Comparison of ENCODE assay signal across 8 cellular contexts in the genomic region with DNA sequence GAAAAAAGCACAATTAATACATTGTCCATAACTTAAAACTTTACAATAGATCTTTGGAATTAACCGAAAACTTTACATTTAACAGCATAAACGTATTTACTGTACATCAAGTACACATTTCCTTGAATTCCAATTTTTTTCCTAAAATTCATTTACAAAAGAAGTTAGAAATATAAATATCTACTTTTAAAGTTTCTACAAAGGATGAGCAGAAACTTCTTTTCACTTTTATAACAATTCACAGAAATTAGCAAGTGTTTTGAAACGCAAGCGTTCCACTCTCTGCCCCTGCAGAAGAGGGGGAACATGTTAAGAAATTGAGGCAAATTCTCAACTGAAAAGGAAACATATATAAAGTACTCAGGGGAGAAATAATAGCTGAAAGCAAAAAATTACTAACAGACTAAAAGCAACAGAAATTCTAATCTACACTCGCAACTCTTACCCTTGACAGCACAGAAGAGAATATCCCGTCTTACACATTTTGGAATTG. TPM values are rescaled to one million over a fixed set of nuclear protein-coding genes. Genes with fewer than 3 reads are reported as not detected.
A peak's percentile ranks its signal among the peaks of the same experiment; 100 is the strongest.
DNase-seq lines count a peak whose midpoint lies in the region; ATAC-seq and TF ChIP-seq lines count a peak whose summit lies in the region.

No MANE protein-coding gene starts in this region.

- H3K79me1 ChIP-seq in mesendoderm (ENCODE audit: low read length) = peaks cover 2% of the 10 kb centered on the region

- POLR2A ChIA-PET in MCF 10A (lab: Yijun Ruan, JAX) = interaction anchor here (0.6 to 9.7 kb wide), 39 partner anchors 10 to 597 kb away, joined by 3 to 198 read pairs (median 22); a partner anchor contains a TSS

- H3K56ac ChIP-seq in mesendoderm (ENCODE audit: low read length) = peak overlapping the region; percentile 95

- H3K9ac ChIP-seq in mesendoderm (ENCODE audit: low read length) = peak overlapping the region; percentile 92

- peaks cover 0 to 63% (median 47%) of the 10 kb centered on the region in 12 donors for H3K4me1 ChIP-seq in heart left ventricle
- H3K4me1 ChIP-seq in mesendoderm (ENCODE audit: control insufficient read depth, low read depth, low read length) = no peaks in the 10 kb centered on the region
- no peaks in the 10 kb centered on the region for H3K4me1 ChIP-seq in urinary bladder (ENCODE audit: insufficient read depth)

- no peaks in the 10 kb centered on the region for H3K9me3 Mint-ChIP-seq in MCF 10A (ENCODE audit: unreplicated experiment)

- H3K27me3 Mint-ChIP-seq in MCF 10A (ENCODE audit: insufficient read depth, unreplicated experiment) = no peaks in the 10 kb centered on the region

- no peak overlapping the region for H2BK5ac ChIP-seq in mesendoderm (ENCODE audit: low read length)

- H3K36me3 Mint-ChIP-seq in MCF 10A (ENCODE audit: insufficient read depth, unreplicated experiment) = peaks cover 9% of the 10 kb centered on the region

- H3K9me3 ChIP-seq in heart left ventricle = peaks cover 0 to 3% (median 0%) of the 10 kb centered on the region in 12 donors

- peaks cover 42% of the 10 kb centered on the region for H3K79me2 ChIP-seq in mesendoderm (ENCODE audit: control insufficient read depth, insufficient read depth, low read length)

- H3K36me3 ChIP-seq in heart left ventricle (peaks cover 0 to 9% (median 0%) of the 10 kb centered on the region in 9 donors), mesendoderm (ENCODE audit: control insufficient read depth, insufficient read depth, low read length) (no peaks in the 10 kb centered on the region), urinary bladder (ENCODE audit: insufficient read depth) (no peaks in the 10 kb centered on the region)

- H3K4me2 ChIP-seq in mesendoderm (ENCODE audit: low read length) = peak overlapping the region; percentile 56

- peak overlapping the region; percentile 72 to 97 (median 90) for H3K4me3 ChIP-seq in heart left ventricle
- peak overlapping the region; percentile 51 for H3K4me3 ChIP-seq in mesendoderm (ENCODE audit: low read length)
- peak overlapping the region; percentile 97 for H3K4me3 ChIP-seq in urinary bladder (ENCODE audit: low read depth, low read length)

- intact Hi-C loops in heart left ventricle (cut with DNase I) (loop anchor here in 9 of 10 donors (1.0 to 10.0 kb wide), 15 partner anchors 20 to 492 kb away; a partner anchor contains a TSS), left ventricle myocardium superior (cut with micrococcal nuclease) (loop anchor here (2.0 kb wide), 1 partner anchor 98 kb away; no protein-coding TSS in a partner anchor), MCF 10A (cut with micrococcal nuclease) (loop anchor here (1.0 to 2.0 kb wide), 8 partner anchors 11 to 154 kb away; no protein-coding TSS in a partner anchor)

- H3K4ac ChIP-seq in mesendoderm (ENCODE audit: low read depth, low read length) = no peak overlapping the region

- H4K5ac ChIP-seq in mesendoderm (ENCODE audit: low read length) = no peak overlapping the region

- H2BK15ac ChIP-seq in mesendoderm (replicated peaks; ENCODE audit: low read depth) = no peak overlapping the region

- no peak overlapping the region for H3K18ac ChIP-seq in mesendoderm (ENCODE audit: low read length)

- peak overlapping the region; percentile 89 for H3K4me3 Mint-ChIP-seq in MCF 10A (ENCODE audit: unreplicated experiment)

- no peak overlapping the region for H4K8ac ChIP-seq in mesendoderm (ENCODE audit: low read depth, low read length)

- H3K23ac ChIP-seq in mesendoderm (ENCODE audit: low read length) = no peak overlapping the region

- no peak for TF ChIP-seq POLR2A in heart left ventricle (IDR thresholded peaks at IDR 0.05)

- peaks cover 28% of the 10 kb centered on the region for H3K4me1 Mint-ChIP-seq in MCF 10A (ENCODE audit: insufficient read depth, unreplicated experiment)

- BruUV-seq in MCF 10A (replicated peaks; lab: Mats Ljungman, UMichigan) = TSS peak; percentile 44

- H2AK5ac ChIP-seq in mesendoderm (ENCODE audit: low read length) = no peak overlapping the region

- no peak overlapping the region for H2BK120ac ChIP-seq in mesendoderm (ENCODE audit: low read depth, low read length)

- DNase-seq in heart left ventricle (no peak), left ventricle myocardium superior (no peak), MCF 10A (ENCODE audit: unreplicated experiment) (no peak), mesendoderm (no peak)

- ATAC-seq in heart left ventricle (no peak), left ventricle myocardium superior (no peak), HG03097 (IDR thresholded peaks at IDR 0.05; ENCODE audit: low FRiP score, unreplicated experiment) (no peak), HG03139 (IDR thresholded peaks at IDR 0.05; ENCODE audit: unreplicated experiment) (no peak), GM21367 (IDR thresholded peaks at IDR 0.05; ENCODE audit: unreplicated experiment) (no peak)

- H3K27ac ChIP-seq in heart left ventricle (peak overlapping the region; percentile 97 to 100 (median 99)), mesendoderm (ENCODE audit: low read depth, low read length) (no peak overlapping the region), urinary bladder (ENCODE audit: low read depth) (peak overlapping the region; percentile 69)

- H3K27me3 ChIP-seq in heart left ventricle (no peaks in the 10 kb centered on the region), mesendoderm (ENCODE audit: insufficient read depth, low read length, poor library complexity) (no peaks in the 10 kb centered on the region)

- H3K27ac Mint-ChIP-seq in MCF 10A (ENCODE audit: low read depth, unreplicated experiment) = peak overlapping the region; percentile 90

- TF ChIP-seq CTCF in heart left ventricle (IDR thresholded peaks at IDR 0.05) (no peak), MCF 10A (IDR thresholded peaks at IDR 0.05; ENCODE audit: unreplicated experiment) (no peak)

- WGBS in heart left ventricle, 4 donors = 0 to 2% (median 1%) methylated on average over 6 of the region's 6 CpGs
- WGBS in mesendoderm (ENCODE audit: extremely low coverage, insufficient coverage, low lambda C conversion rate) = 100% methylated on average over 1 of the region's 6 CpGs
- WGBS in urinary bladder = under 1% methylated on average over 6 of the region's 6 CpGs

- CTCF ChIA-PET in MCF 10A (lab: Yijun Ruan, JAX) = interaction anchor here (0.7 to 5.2 kb wide), 23 partner anchors 8 to 163 kb away, joined by 3 to 43 read pairs (median 10); no protein-coding TSS in a partner anchor

RNA-seq across cellular contexts. Expression of a gene that starts 1.5 kb away (rescaled TPM):
- total RNA-seq in heart left ventricle = 10 to 100 TPM; 39.2 to 82.5 (median 59.4) TPM
- 10 to 100 TPM; 17.0 to 37.3 TPM for polyA plus RNA-seq in heart left ventricle
- total RNA-seq in left ventricle myocardium superior = 50.6 TPM
- total RNA-seq in MCF 10A (2022) = 135 and 180 TPM in 2 replicates
- 33.0 TPM for polyA plus RNA-seq in mesendoderm (2013, experiment 1 of 2)
- 35.1 TPM for polyA plus RNA-seq in mesendoderm (2013, experiment 2 of 2)
- total RNA-seq in urinary bladder = 108 TPM
- polyA plus RNA-seq in urinary bladder = 149 TPM

RNA-seq across cellular contexts. Expression of a gene that starts 50.4 kb away (rescaled TPM):
- total RNA-seq in heart left ventricle (100 to 1,000 TPM in 1 of 9 donors, 10 to 100 TPM in 8; 12.7 to 110 (median 73.3) TPM), left ventricle myocardium superior (70.4 TPM), MCF 10A (2022) (142 and 179 TPM in 2 replicates), urinary bladder (129 TPM)
- polyA plus RNA-seq in heart left ventricle (100 to 1,000 TPM in 1 of 2 donors, 10 to 100 TPM in 1; 64.6 to 134 TPM), urinary bladder (160 TPM)
- polyA plus RNA-seq in mesendoderm (2013, experiment 1 of 2) = 641 TPM
- polyA plus RNA-seq in mesendoderm (2013, experiment 2 of 2) = 604 TPM
